ENCODE assay signal across 17 cellular contexts in genomic region chr13:110651726-110652230, GRCh38. TPM values are rescaled to one million over a fixed set of nuclear protein-coding genes. Genes with fewer than 3 reads are reported as not detected.
DNase-seq lines count a peak whose midpoint lies in the region; ATAC-seq and TF ChIP-seq lines count a peak whose summit lies in the region.
"Had no signal": no experiment of that assay in that cellular context is flagged by ENCODE, and none has a peak within 500 bp of the region (broad histone marks: within the 10 kb centered on the region; RNA-seq: fewer than 3 reads in every experiment).

No MANE protein-coding gene starts in this region.

- H3K27me3 Mint-ChIP-seq in activated CD8-positive, alpha-beta memory T cell treated with anti-CD3 and anti-CD28 coated beads, Interleukin-2, amount 10 ng/mL, durations not matched to agents 7 days and 5 days = no peaks in the 10 kb centered on the region
- H3K27me3 Mint-ChIP-seq in activated B cell treated with CpG ODN at 0.5 μM for 24 hours = no peaks in the 10 kb centered on the region
- no peaks in the 10 kb centered on the region for H3K27me3 Mint-ChIP-seq in stimulated activated naive B cell treated with anti-CD40 and anti-IgM and Interleukin-4, amounts not matched to agents 10 μg/mL and 1 μg/mL and 100 μg/mL, for 72 hours
- H3K27me3 Mint-ChIP-seq: CD8-positive, alpha-beta memory T cell had no signal

- H3K9me3 Mint-ChIP-seq in activated CD8-positive, alpha-beta memory T cell treated with anti-CD3 and anti-CD28 coated beads, Interleukin-2, amount 10 ng/mL, durations not matched to agents 7 days and 5 days (ENCODE audit: low read depth) = no peaks in the 10 kb centered on the region
- no peaks in the 10 kb centered on the region for H3K9me3 Mint-ChIP-seq in activated B cell treated with CpG ODN at 0.5 μM for 24 hours
- H3K9me3 Mint-ChIP-seq in stimulated activated naive B cell treated with anti-CD40 and anti-IgM and Interleukin-4, amounts not matched to agents 10 μg/mL and 1 μg/mL and 100 μg/mL, for 72 hours = no peaks in the 10 kb centered on the region
- H3K9me3 Mint-ChIP-seq: CD8-positive, alpha-beta memory T cell had no signal

- CTCF ChIA-PET in activated CD8-positive, alpha-beta memory T cell treated with anti-CD3 and anti-CD28 coated beads, Interleukin-2, amount 10 ng/mL, durations not matched to agents 7 days and 5 days (lab: Charles Lee) = interaction anchor here (1.4 kb wide), 1 partner anchor 169 kb away, joined by 3 read pairs; no protein-coding TSS in a partner anchor
- CTCF ChIA-PET in activated B cell treated with CpG ODN at 0.5 μM for 24 hours (lab: Charles Lee) = interaction anchor here (1.1 to 2.6 kb wide), 2 partner anchors 25 to 196 kb away, joined by 3 to 12 read pairs; no protein-coding TSS in a partner anchor

- H3K4me3 Mint-ChIP-seq in activated CD8-positive, alpha-beta memory T cell treated with anti-CD3 and anti-CD28 coated beads, Interleukin-2, amount 10 ng/mL, durations not matched to agents 7 days and 5 days = no peak overlapping the region
- H3K4me3 Mint-ChIP-seq in activated B cell treated with CpG ODN at 0.5 μM for 24 hours = no peak overlapping the region
- H3K4me3 Mint-ChIP-seq in stimulated activated naive B cell treated with anti-CD40 and anti-IgM and Interleukin-4, amounts not matched to agents 10 μg/mL and 1 μg/mL and 100 μg/mL, for 72 hours = no peak overlapping the region
- H3K4me3 Mint-ChIP-seq: CD8-positive, alpha-beta memory T cell had no signal

- no peak for ATAC-seq in activated CD8-positive, alpha-beta memory T cell treated with anti-CD3 and anti-CD28 coated beads, Interleukin-2, amount 10 ng/mL, durations not matched to agents 7 days and 5 days
- no peak for ATAC-seq in activated B cell treated with CpG ODN at 0.5 μM for 24 hours (ENCODE audit: low read depth)
- no peak for ATAC-seq in stimulated activated naive B cell treated with anti-CD40 and anti-IgM and Interleukin-4, amounts not matched to agents 10 μg/mL and 1 μg/mL and 100 μg/mL, for 72 hours (replicated peaks)
- no peak for ATAC-seq in GM18520 (IDR thresholded peaks at IDR 0.05; ENCODE audit: unreplicated experiment)
- no peak for ATAC-seq in GM19023 (IDR thresholded peaks at IDR 0.05; ENCODE audit: unreplicated experiment)
- ATAC-seq in HG02610 (IDR thresholded peaks at IDR 0.05; ENCODE audit: unreplicated experiment) = no peak

- H3K4me1 Mint-ChIP-seq in activated CD8-positive, alpha-beta memory T cell treated with anti-CD3 and anti-CD28 coated beads, Interleukin-2, amount 10 ng/mL, durations not matched to agents 7 days and 5 days = peaks cover 5% of the 10 kb centered on the region
- H3K4me1 Mint-ChIP-seq in activated B cell treated with CpG ODN at 0.5 μM for 24 hours = peaks cover 68% of the 10 kb centered on the region
- H3K4me1 Mint-ChIP-seq in stimulated activated naive B cell treated with anti-CD40 and anti-IgM and Interleukin-4, amounts not matched to agents 10 μg/mL and 1 μg/mL and 100 μg/mL, for 72 hours = peaks cover 43 to 73% of the 10 kb centered on the region in 2 donors

- no peak for DNase-seq in activated CD8-positive, alpha-beta memory T cell treated with anti-CD3 and anti-CD28 coated beads, Interleukin-2, amount 10 ng/mL, durations not matched to agents 7 days and 5 days
- no peak for DNase-seq in activated CD8-positive, alpha-beta memory T cell treated with anti-CD3 and anti-CD28 coated beads, Interleukin-2, amount 50 U/mL, for 48 hours
- DNase-seq in activated B cell treated with CpG ODN at 0.5 μM for 24 hours = no peak
- DNase-seq in mesenteric fat pad (ENCODE audit: low spot score) = peak; percentile 69
- no peak for DNase-seq in stimulated activated naive B cell treated with anti-CD40 and anti-IgM and Interleukin-4, amounts not matched to agents 10 μg/mL and 1 μg/mL and 100 μg/mL, for 72 hours
- DNase-seq: CD8-positive, alpha-beta memory T cell; GDM1; NCI-H187; NCI-H2171; NCI-H446; NCI-H69; NK-92 treated with Interleukin-12 subunit alpha and Interleukin-12 subunit beta, amount 100 ng/mL, for 24 hours; OCI-M1; SIG-M5 had no signal

- POLR2A ChIA-PET in activated B cell treated with CpG ODN at 0.5 μM for 24 hours (lab: Charles Lee) = interaction anchor here (0.9 to 5.1 kb wide), 7 partner anchors 9 to 63 kb away, joined by 3 to 35 read pairs (median 7); partner anchors contain the start of gene ING1

- peaks cover 7% of the 10 kb centered on the region for H3K36me3 Mint-ChIP-seq in activated CD8-positive, alpha-beta memory T cell treated with anti-CD3 and anti-CD28 coated beads, Interleukin-2, amount 10 ng/mL, durations not matched to agents 7 days and 5 days
- peaks cover 55% of the 10 kb centered on the region for H3K36me3 Mint-ChIP-seq in activated B cell treated with CpG ODN at 0.5 μM for 24 hours (ENCODE audit: low read depth)
- peaks cover 47 to 72% of the 10 kb centered on the region in 2 donors for H3K36me3 Mint-ChIP-seq in stimulated activated naive B cell treated with anti-CD40 and anti-IgM and Interleukin-4, amounts not matched to agents 10 μg/mL and 1 μg/mL and 100 μg/mL, for 72 hours

- peak overlapping the region; percentile 61 for H3K27ac Mint-ChIP-seq in activated CD8-positive, alpha-beta memory T cell treated with anti-CD3 and anti-CD28 coated beads, Interleukin-2, amount 10 ng/mL, durations not matched to agents 7 days and 5 days
- peak overlapping the region; percentile 76 for H3K27ac Mint-ChIP-seq in activated B cell treated with CpG ODN at 0.5 μM for 24 hours
- peak overlapping the region; percentile 47 for H3K27ac Mint-ChIP-seq in stimulated activated naive B cell treated with anti-CD40 and anti-IgM and Interleukin-4, amounts not matched to agents 10 μg/mL and 1 μg/mL and 100 μg/mL, for 72 hours

- intact Hi-C loops in activated B cell treated with CpG ODN at 0.5 μM for 24 hours (cut with micrococcal nuclease) = loop anchor here (5.0 kb wide), 1 partner anchor 34 kb away; the partner anchor contains the start of gene NAXD

- TF ChIP-seq CTCF in activated B cell treated with CpG ODN at 0.5 μM for 24 hours (IDR thresholded peaks at IDR 0.05) = no peak

RNA-seq across cellular contexts. Expression of gene NAXD, which starts 36.4 kb away (rescaled TPM):
- total RNA-seq in activated CD8-positive, alpha-beta memory T cell treated with anti-CD3 and anti-CD28 coated beads, Interleukin-2, amount 10 ng/mL, durations not matched to agents 7 days and 5 days = 10 to 100 TPM; 26.3 to 29.5 TPM
- total RNA-seq in activated B cell treated with CpG ODN at 0.5 μM for 24 hours = 31.1 and 32.7 TPM in 2 replicates
- total RNA-seq in mesenteric fat pad = 20.1 TPM

RNA-seq across cellular contexts. Expression of gene CARS2, which starts 54.1 kb away (rescaled TPM):
- 10 to 100 TPM; 72.0 to 75.9 TPM for total RNA-seq in activated CD8-positive, alpha-beta memory T cell treated with anti-CD3 and anti-CD28 coated beads, Interleukin-2, amount 10 ng/mL, durations not matched to agents 7 days and 5 days
- total RNA-seq in activated B cell treated with CpG ODN at 0.5 μM for 24 hours (90.1 and 115 TPM in 2 replicates), mesenteric fat pad (57.1 TPM)
